Comparison of ENCODE assay signal across 13 cellular contexts in genomic region chr18:25144835-25145234, GRCh38.
A peak's percentile ranks its signal among the peaks of the same experiment; 100 is the strongest.
DNase-seq lines count a peak whose midpoint lies in the region; ATAC-seq, FAIRE-seq and TF ChIP-seq lines count a peak whose summit lies in the region.
"Had no signal": no experiment of that assay in that cellular context is flagged by ENCODE, and none has a peak within 500 bp of the region (broad histone marks: within the 10 kb centered on the region; RNA-seq: fewer than 3 reads in every experiment).

No MANE protein-coding gene starts in this region.

- in situ Hi-C loops in G401 (cut with HindIII; ENCODE audit: low sequenced_read_pairs) (no loop called here), GM13976 (cut with MboI; ENCODE audit: low sequenced_read_pairs, unreplicated experiment) (no loop called here)

- H3K4me1 ChIP-seq in adipocyte (ENCODE audit: control insufficient read depth, insufficient read depth, low read length) = peaks cover 28% of the 10 kb centered on the region
- H3K4me1 ChIP-seq: suprapubic skin had no signal

- no peaks in the 10 kb centered on the region for H3K36me3 ChIP-seq in adipocyte (ENCODE audit: control insufficient read depth, insufficient read depth, low read length, severe bottlenecking)
- H3K36me3 ChIP-seq: suprapubic skin had no signal

- no peaks in the 10 kb centered on the region for H3K9me3 ChIP-seq in adipocyte (ENCODE audit: control insufficient read depth, low read length)
- H3K9me3 ChIP-seq: suprapubic skin had no signal

- H3K9ac ChIP-seq in adipocyte (ENCODE audit: low read length) = no peak overlapping the region

- no peak for FAIRE-seq in HTR-8/SVneo (lab: Jason Lieb, UNC)
- FAIRE-seq: H54 had no signal

- H3K27me3 ChIP-seq in adipocyte (replicated peaks; ENCODE audit: control insufficient read depth, insufficient read depth, low read length) = no peaks in the 10 kb centered on the region
- H3K27me3 ChIP-seq: suprapubic skin had no signal

- no peak for TF ChIP-seq CTCF in omental fat pad (IDR thresholded peaks at IDR 0.05)
- TF ChIP-seq CTCF in GM13976 (IDR thresholded peaks at IDR 0.05; ENCODE audit: borderline replicate concordance, control extremely low read depth, extremely low read depth, insufficient read depth, missing control alignments) = no peak

- DNase-seq in G401 (ENCODE audit: low spot score) (peak; percentile 68), adipocyte (ENCODE audit: low read depth) (peak; percentile 70), fibroblast of the conjunctiva (ENCODE audit: low read depth) (peak; percentile 66), omental fat pad (ENCODE audit: low spot score) (no peak), NCI-H510A treated with DMSO at 0.1 percent for 48 hours (lab: John Stamatoyannopoulos, UW) (no peak), NCI-H2227 (lab: John Stamatoyannopoulos, UW; ENCODE audit: unreplicated experiment) (no peak), HTR-8/SVneo (ENCODE audit: insufficient read length, low spot score) (no peak), GM13976 (ENCODE audit: low spot score) (no peak)
- DNase-seq: activated CD4-positive, alpha-beta T cell treated with anti-CD3 and anti-CD28 coated beads, Interleukin-2, amount 10 ng/mL, durations not matched to agents 24 days and 14 days; cortex of kidney; NCI-H187 treated with DMSO at 0.1 percent for 48 hours had no signal

- peak; percentile 67 for ATAC-seq in omental fat pad (ENCODE audit: low FRiP score)

- H3K4me3 ChIP-seq in adipocyte (ENCODE audit: low read length) = peak overlapping the region; percentile 19
- H3K4me3 ChIP-seq: suprapubic skin had no signal

Comparison
In these comparisons a context has a peak if more than half of its experiments do, and no peak if none do; other contexts are left out.
1. DNase-seq: peak in G401 (single experiment), adipocyte (single experiment) and fibroblast of the conjunctiva (single experiment); none in omental fat pad (single experiment), NCI-H510A treated with DMSO at 0.1 percent for 48 hours (single experiment), NCI-H2227 (single experiment), HTR-8/SVneo (single experiment) and GM13976 (single experiment).